8 cellular contexts compared by ENCODE assay signal in genomic region chr4:177441803-177442622, GRCh38. TPM values are rescaled to one million over a fixed set of nuclear protein-coding genes. Genes with fewer than 3 reads are reported as not detected.
DNase-seq lines count a peak whose midpoint lies in the region; ATAC-seq and TF ChIP-seq lines count a peak whose summit lies in the region.

Gene AGA (minus strand): TSS chr4:177442437. CDS start chr4:177442375, 62 bp downstream.

- peaks cover 20% of the 10 kb centered on the region for H3K4me1 Mint-ChIP-seq in chondrocyte (ENCODE audit: low read depth)

- no peaks in the 10 kb centered on the region for H3K27me3 ChIP-seq in kidney epithelial cell (ENCODE audit: control insufficient read depth, insufficient read depth, low read length)

- no peaks in the 10 kb centered on the region for H3K9me3 Mint-ChIP-seq in chondrocyte (ENCODE audit: low read depth)

- no peaks in the 10 kb centered on the region for H3K36me3 ChIP-seq in kidney epithelial cell (ENCODE audit: control insufficient read depth, insufficient read depth, low read length)

- no peaks in the 10 kb centered on the region for H3K27me3 Mint-ChIP-seq in chondrocyte (ENCODE audit: low read depth)

- no peak for TF ChIP-seq CTCF in AG09319 (IDR thresholded peaks at IDR 0.05; ENCODE audit: low read depth, low read length)
- peak; percentile 19 for TF ChIP-seq CTCF in chondrocyte (IDR thresholded peaks at IDR 0.05)
- no peak for TF ChIP-seq CTCF in kidney epithelial cell (IDR thresholded peaks at IDR 0.05; ENCODE audit: insufficient read depth, low read length, poor library complexity, severe bottlenecking)

- H3K4me3 Mint-ChIP-seq in chondrocyte (ENCODE audit: unreplicated experiment): peak within 1 kb of the TSS; percentile 80

- peak within 1 kb of the TSS; percentile 62 for H3K4me3 ChIP-seq in kidney epithelial cell (ENCODE audit: low read depth, low read length)

- peak within 1 kb of the TSS; percentile 93 for H3K27ac Mint-ChIP-seq in chondrocyte (ENCODE audit: unreplicated experiment)

- ATAC-seq in GM19023 (IDR thresholded peaks at IDR 0.05; ENCODE audit: unreplicated experiment): peak; percentile 91
- ATAC-seq in HG03280 (IDR thresholded peaks at IDR 0.05; ENCODE audit: unreplicated experiment): peak; percentile 88

- H3K36me3 Mint-ChIP-seq in chondrocyte (ENCODE audit: low read depth): no peaks in the 10 kb centered on the region

- DNase-seq in AG09319 (ENCODE audit: extremely low read depth, low read depth) (peak; percentile 84), NCI-H510A (lab: John Stamatoyannopoulos, UW) (peak; percentile 64), chondrocyte (ENCODE audit: low spot score) (peak; percentile 98), kidney epithelial cell (ENCODE audit: low read depth) (peak; percentile 81)
- DNase-seq in activated CD4-positive, alpha-beta T cell treated with anti-CD3 and anti-CD28 coated beads for 24 hours (ENCODE audit: low read depth in 2 of 2): peak; percentile 93 to 97
- peak; percentile 94 to 95 for DNase-seq in stimulated activated CD4-positive, alpha-beta T cell treated with anti-CD3 and anti-CD28 coated beads, Interleukin-15, amount 100 ng/mL, for 48 hours (ENCODE audit: low read depth in 2 of 2)

RNA-seq across cellular contexts. Expression of gene AGA, which starts in this region (rescaled TPM):
- total RNA-seq in chondrocyte (26.2 to 28.0 TPM (median 26.2 TPM) in 3 replicates), kidney epithelial cell (10.8 and 12.7 TPM in 2 replicates)

Comparison
In these comparisons a context has a peak if more than half of its experiments do, and no peak if none do; other contexts are left out.
1. Peak in every context shown above with its lines: DNase-seq, ATAC-seq and H3K4me3 ChIP-seq.